Comparison of ENCODE assay signal across 8 cellular contexts in the genomic region with DNA sequence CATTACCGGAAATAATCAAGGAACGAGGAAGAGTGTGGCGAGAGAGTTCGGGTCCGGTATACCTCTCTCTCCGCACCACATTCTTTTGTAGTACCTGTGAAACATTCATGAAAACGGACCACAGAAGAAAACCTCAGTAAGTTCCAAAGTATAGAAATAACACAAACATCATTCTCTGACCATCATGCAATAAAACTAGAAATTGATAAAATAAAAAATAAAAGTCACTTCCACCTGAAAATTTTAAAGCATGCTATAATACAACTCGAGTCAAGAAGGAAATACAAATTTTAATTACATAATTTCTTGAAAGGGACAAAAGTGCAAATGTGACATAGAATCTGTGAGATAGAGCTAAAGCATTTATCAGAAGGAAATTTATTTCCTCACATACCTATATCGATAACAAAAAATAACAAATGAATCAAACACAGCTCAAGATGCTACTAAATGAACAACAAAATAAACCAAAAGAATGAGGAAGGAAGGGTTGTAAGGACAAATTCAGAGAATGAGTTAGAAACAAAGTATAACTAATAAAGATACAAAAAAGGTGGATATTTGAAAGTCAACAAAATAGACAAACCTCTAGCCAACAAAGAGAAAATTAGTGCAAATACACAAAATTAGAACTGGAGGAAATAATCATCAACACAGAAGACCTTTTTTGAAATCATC.
DNase-seq lines count a peak whose midpoint lies in the region; ATAC-seq and TF ChIP-seq lines count a peak whose summit lies in the region.

No MANE protein-coding gene starts in this region.

- ATAC-seq in natural killer cell treated with Interleukin-12 subunit alpha and Interleukin-12 subunit beta and Interleukin-15 and Interleukin-18, amount 100 ng/mL, for 72 hours, result no peak
- no peak for ATAC-seq in GM19395 (IDR thresholded peaks at IDR 0.05; ENCODE audit: unreplicated experiment)

- H3K27ac ChIP-seq in dorsolateral prefrontal cortex, result peak overlapping the region in 13 of 59 donors; percentile 52 to 87 (median 78)

- no peaks in the 10 kb centered on the region for H3K36me3 Mint-ChIP-seq in natural killer cell treated with Interleukin-12 subunit alpha and Interleukin-12 subunit beta and Interleukin-15 and Interleukin-18, amount 100 ng/mL, for 72 hours

- peak overlapping the region; percentile 97 for H3K4me3 Mint-ChIP-seq in natural killer cell treated with Interleukin-12 subunit alpha and Interleukin-12 subunit beta and Interleukin-15 and Interleukin-18, amount 100 ng/mL, for 72 hours

- H3K36me3 ChIP-seq in BJ (ENCODE audit: control insufficient read depth, insufficient read depth, low read length) (no peaks in the 10 kb centered on the region), Loucy (ENCODE audit: insufficient read depth, low read length) (no peaks in the 10 kb centered on the region)

- H3K79me2 ChIP-seq in Loucy (ENCODE audit: insufficient read depth, low read length), result no peaks in the 10 kb centered on the region

- CTCF ChIA-PET in BJ (lab: Yijun Ruan, JAX), result interaction anchor here (0.6 to 3.4 kb wide), 8 partner anchors 14 to 175 kb away, joined by 3 to 52 read pairs (median 4); no protein-coding TSS in a partner anchor

- H3K27me3 Mint-ChIP-seq in natural killer cell treated with Interleukin-12 subunit alpha and Interleukin-12 subunit beta and Interleukin-15 and Interleukin-18, amount 100 ng/mL, for 72 hours, result peaks cover 19 to 34% of the 10 kb centered on the region in 2 donors

- peaks cover 21 to 26% of the 10 kb centered on the region in 2 donors for H3K4me1 Mint-ChIP-seq in natural killer cell treated with Interleukin-12 subunit alpha and Interleukin-12 subunit beta and Interleukin-15 and Interleukin-18, amount 100 ng/mL, for 72 hours (ENCODE audit: low read depth in 2 of 2)

- intact Hi-C loops in dorsolateral prefrontal cortex (cut with DNase I), result loop anchor here (1.0 to 5.0 kb wide), 7 partner anchors 56 to 177 kb away; no protein-coding TSS in a partner anchor
- intact Hi-C loops in posterior vena cava (cut with DNase I), result loop anchor here in 1 of 2 donors (5.0 kb wide), 1 partner anchor 173 kb away; no protein-coding TSS in a partner anchor

- peak overlapping the region; percentile 55 for H3K9ac ChIP-seq in Loucy (ENCODE audit: low read depth, low read length, poor library complexity, severe bottlenecking)

- POLR2A ChIA-PET in BJ (lab: Charles Lee), result no interaction called here

- H3K9me3 ChIP-seq in Loucy (ENCODE audit: insufficient read depth, low read depth, low read length), result no peaks in the 10 kb centered on the region

- H3K4me2 ChIP-seq in Loucy (ENCODE audit: low read depth, low read length, poor library complexity, severe bottlenecking), result peak overlapping the region; percentile 68

- TF ChIP-seq CTCF in BJ (IDR thresholded peaks at IDR 0.05; ENCODE audit: insufficient read depth, low read depth, low read length) (no peak), Loucy (conservative IDR thresholded peaks at IDR 0.05; ENCODE audit: low read length) (no peak), dorsolateral prefrontal cortex (IDR thresholded peaks at IDR 0.05 in 54 of 56, conservative IDR thresholded peaks at IDR 0.05 in 2 of 56; ENCODE audit: low read depth in 1 of 56, partially characterized antibody in 56 of 56) (no peak)

- H3K9me3 Mint-ChIP-seq in natural killer cell treated with Interleukin-12 subunit alpha and Interleukin-12 subunit beta and Interleukin-15 and Interleukin-18, amount 100 ng/mL, for 72 hours, result no peaks in the 10 kb centered on the region

- peaks cover 16% of the 10 kb centered on the region for H3K4me1 ChIP-seq in Loucy (ENCODE audit: insufficient read depth, low read length, poor library complexity, severe bottlenecking)

- DNase-seq in BJ (ENCODE audit: low read depth) (no peak), dorsolateral prefrontal cortex (no peak), posterior vena cava (ENCODE audit: low spot score) (no peak), iPS-NIHi7 (ENCODE audit: extremely low spot score) (no peak)
- DNase-seq in natural killer cell treated with Interleukin-12 subunit alpha and Interleukin-12 subunit beta and Interleukin-15 and Interleukin-18, amount 100 ng/mL, for 72 hours (ENCODE audit: low spot score), result no peak
- DNase-seq in effector CD8-positive, alpha-beta T cell (lab: John Stamatoyannopoulos, UW), result no peak

- no peaks in the 10 kb centered on the region for H3F3A ChIP-seq in Loucy (ENCODE audit: low read depth)

- no peaks in the 10 kb centered on the region for H4K20me1 ChIP-seq in Loucy (ENCODE audit: insufficient read depth, low read length, poor library complexity, severe bottlenecking)

- 0 out of 2 replicates have a peak, but pooled peaks cover 1% of the 10 kb centered on the region for H3K27me3 ChIP-seq in BJ (ENCODE audit: control insufficient read depth, insufficient read depth, low read length)
- no peaks in the 10 kb centered on the region for H3K27me3 ChIP-seq in Loucy (ENCODE audit: insufficient read depth, low read length, poor library complexity, severe bottlenecking)
- peaks cover 0 to 42% (median 5%) of the 10 kb centered on the region in 45 donors for H3K27me3 ChIP-seq in dorsolateral prefrontal cortex

- H2AFZ ChIP-seq in Loucy (ENCODE audit: low read length), result peak overlapping the region; percentile 82

- no peaks in the 10 kb centered on the region for H3K9me2 ChIP-seq in Loucy (replicated peaks; ENCODE audit: low read depth, low read length)

- peak overlapping the region; percentile 86 to 94 for H3K27ac Mint-ChIP-seq in natural killer cell treated with Interleukin-12 subunit alpha and Interleukin-12 subunit beta and Interleukin-15 and Interleukin-18, amount 100 ng/mL, for 72 hours

- H3K4me3 ChIP-seq in BJ (ENCODE audit: low read depth, low read length) (peak overlapping the region; percentile 63), Loucy (ENCODE audit: low read length, poor library complexity, severe bottlenecking) (peak overlapping the region; percentile 79), dorsolateral prefrontal cortex (peak overlapping the region; percentile 44 to 90 (median 77))
